In the genomic region with DNA sequence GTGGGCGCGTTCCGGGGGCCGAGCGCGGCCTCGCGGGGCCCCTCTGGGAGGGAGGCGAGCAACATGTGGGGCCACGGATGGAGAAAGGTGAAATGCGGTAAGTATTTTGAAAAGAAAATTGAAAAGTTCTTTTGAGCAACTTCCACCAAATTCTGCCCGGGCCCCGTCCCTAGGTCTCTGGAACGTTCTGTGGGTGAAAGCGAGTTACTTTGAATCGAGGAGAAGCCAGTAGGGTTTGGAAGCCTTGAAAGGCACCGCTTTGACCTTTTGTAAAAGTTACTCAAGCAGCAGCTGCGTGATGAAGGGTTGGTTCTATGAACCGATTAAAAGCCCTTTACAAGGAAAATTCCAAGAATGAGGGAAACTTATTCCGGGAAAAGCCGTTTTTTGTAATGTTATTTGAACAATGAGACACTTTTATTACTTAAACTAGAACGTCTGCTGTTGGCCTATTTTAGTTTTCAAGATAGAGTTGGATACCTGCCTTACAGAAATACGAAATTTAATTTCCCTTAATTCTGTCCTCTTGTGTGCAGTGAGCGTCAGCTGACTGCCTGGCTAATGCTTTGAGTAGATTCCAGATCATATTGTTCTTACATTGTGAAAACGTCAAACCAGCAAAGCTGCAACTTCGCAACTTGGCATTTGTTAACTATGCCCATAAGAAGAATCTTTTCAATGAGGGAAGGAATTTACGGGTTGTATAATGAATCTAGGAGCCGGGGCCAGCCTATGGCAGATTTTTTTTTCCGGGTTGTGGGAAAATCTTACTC, we compare ENCODE assay signal across 9 cellular contexts. TPM values are rescaled to one million over a fixed set of nuclear protein-coding genes. Genes with fewer than 3 reads are reported as not detected.
A peak's percentile ranks its signal among the peaks of the same experiment; 100 is the strongest.
DNase-seq lines count a peak whose midpoint lies in the region; ATAC-seq and TF ChIP-seq lines count a peak whose summit lies in the region.
"Had no signal": no experiment of that assay in that cellular context is flagged by ENCODE, and none has a peak within 500 bp of the region (broad histone marks: within the 10 kb centered on the region; RNA-seq: fewer than 3 reads in every experiment).

No MANE protein-coding gene starts in this region.

- peaks cover 0 to 6% (median 4%) of the 10 kb centered on the region in 3 donors for H3K27me3 Mint-ChIP-seq in CD14-positive monocyte (ENCODE audit: low read depth in 3 of 3)

- H3K4me3 Mint-ChIP-seq in CD14-positive monocyte = peak overlapping the region; percentile 93 to 98

- H3K27ac Mint-ChIP-seq in CD14-positive monocyte = peak overlapping the region; percentile 93 to 98 (median 97)

- peaks cover 0 to 3% (median 0%) of the 10 kb centered on the region in 7 donors for H3K9me3 Mint-ChIP-seq in CD14-positive monocyte

- H3K27me3 ChIP-seq in thyroid gland = no peaks in the 10 kb centered on the region

- peak in 1 of 2 donors; percentile 50 for TF ChIP-seq POLR2A in thyroid gland (IDR thresholded peaks at IDR 0.05)

- DNase-seq in CD14-positive monocyte (ENCODE audit: low spot score) (no peak), RKO (ENCODE audit: low spot score) (peak; percentile 59), ecto neural progenitor cell (ENCODE audit: low spot score) (peak; percentile 5), lung microvascular endothelial cell (ENCODE audit: low read depth in 2 of 2) (peak; percentile 67 to 68), thyroid gland (peak; percentile 31 to 34), NCI-H345 treated with DMSO at 0.1 percent for 48 hours (lab: John Stamatoyannopoulos, UW; ENCODE audit: unreplicated experiment) (no peak), NCI-H2081 treated with DMSO at 0.1 percent for 48 hours (lab: John Stamatoyannopoulos, UW) (no peak)

- H3K4me1 ChIP-seq in thyroid gland = peaks cover 0 to 10% of the 10 kb centered on the region in 2 donors

- H3K36me3 Mint-ChIP-seq in CD14-positive monocyte = no peaks in the 10 kb centered on the region

- intact Hi-C loops in CD14-positive monocyte (cut with micrococcal nuclease) = no loop called here
- intact Hi-C loops in thyroid gland (cut with DNase I) = no loop called here

- ATAC-seq in GM21529 (IDR thresholded peaks at IDR 0.05; ENCODE audit: unreplicated experiment) = peak; percentile 5

- TF ChIP-seq CTCF in CD14-positive monocyte (IDR thresholded peaks at IDR 0.05) (no peak), thyroid gland (IDR thresholded peaks at IDR 0.05) (no peak)

- peaks cover 23% of the 10 kb centered on the region for H3K4me1 Mint-ChIP-seq in CD14-positive monocyte

- no peaks in the 10 kb centered on the region for H3K36me3 ChIP-seq in thyroid gland

- H3K4me3 ChIP-seq in thyroid gland (replicated peaks in 1 of 3) = peak overlapping the region; percentile 37 to 70 (median 41)

- H3K9me3 ChIP-seq in thyroid gland = no peaks in the 10 kb centered on the region

- 1 to 2% methylated on average over 29 of the region's 29 CpGs for WGBS in thyroid gland, 2 donors

- peak overlapping the region; percentile 67 to 95 (median 94) for H3K27ac ChIP-seq in thyroid gland

RNA-seq across cellular contexts. Expression of a gene that starts 0.9 kb away (rescaled TPM):
- 10 to 100 TPM; 11.7 to 15.8 TPM for polyA plus RNA-seq in CD14-positive monocyte
- total RNA-seq in lung microvascular endothelial cell = 29.6 and 40.9 TPM in 2 replicates
- total RNA-seq in thyroid gland = 10 to 100 TPM; 42.5 to 77.3 (median 50.0) TPM

RNA-seq across cellular contexts. Expression of a gene that starts 5.2 kb away (rescaled TPM):
- not detected for polyA plus RNA-seq in CD14-positive monocyte
- total RNA-seq in lung microvascular endothelial cell (not detected in 2 replicates), thyroid gland (not detected)
- total RNA-seq: NCI-H460 had no signal

Comparison
In these comparisons a context has a peak if more than half of its experiments do, and no peak if none do; other contexts are left out.
1. DNase-seq: peak in RKO (single experiment), ecto neural progenitor cell (single experiment), lung microvascular endothelial cell (2 of 2) and thyroid gland (2 of 2); none in CD14-positive monocyte (single experiment), NCI-H345 treated with DMSO at 0.1 percent for 48 hours (single experiment) and NCI-H2081 treated with DMSO at 0.1 percent for 48 hours (single experiment).